In the genomic region with DNA sequence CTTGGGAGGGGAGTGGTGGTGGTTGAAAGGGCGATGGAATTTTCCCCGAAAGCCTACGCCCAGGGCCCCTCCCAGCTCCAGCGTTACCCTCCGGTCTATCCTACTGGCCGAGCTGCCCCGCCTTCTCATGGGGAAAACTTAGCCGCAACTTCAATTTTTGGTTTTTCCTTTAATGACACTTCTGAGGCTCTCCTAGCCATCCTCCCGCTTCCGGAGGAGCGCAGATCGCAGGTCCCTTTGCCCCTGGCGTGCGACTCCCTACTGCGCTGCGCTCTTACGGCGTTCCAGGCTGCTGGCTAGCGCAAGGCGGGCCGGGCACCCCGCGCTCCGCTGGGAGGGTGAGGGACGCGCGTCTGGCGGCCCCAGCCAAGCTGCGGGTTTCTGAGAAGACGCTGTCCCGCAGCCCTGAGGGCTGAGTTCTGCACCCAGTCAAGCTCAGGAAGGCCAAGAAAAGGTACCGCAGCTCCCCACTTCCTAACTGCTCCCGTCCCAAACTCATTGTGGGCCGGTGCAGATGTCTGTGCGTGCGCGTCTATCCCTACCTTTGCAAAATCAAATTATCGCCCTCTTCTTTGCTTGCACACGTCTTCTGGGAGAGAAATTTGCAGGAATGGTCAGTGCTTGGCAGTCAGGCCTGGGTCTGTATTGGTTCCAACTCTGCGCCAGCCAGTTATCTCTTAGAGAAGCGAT, we compare ENCODE assay signal across 8 cellular contexts. TPM values are rescaled to one million over a fixed set of nuclear protein-coding genes. Genes with fewer than 3 reads are reported as not detected.
DNase-seq lines count a peak whose midpoint lies in the region; ATAC-seq and TF ChIP-seq lines count a peak whose summit lies in the region.

No MANE protein-coding gene starts in this region.

- TF ChIP-seq CTCF in coronary artery (IDR thresholded peaks at IDR 0.05) (no peak), right lobe of liver (IDR thresholded peaks at IDR 0.05) (no peak)

- TF ChIP-seq POLR2A in right lobe of liver (IDR thresholded peaks at IDR 0.05): no peak

- DNase-seq in D341Med (ENCODE audit: low spot score) (peak; percentile 83), coronary artery (ENCODE audit: low spot score) (peak; percentile 78), right lobe of liver (peak; percentile 57 to 67 (median 63)), NCI-H1694 (lab: John Stamatoyannopoulos, UW) (no peak)
- DNase-seq in stimulated activated naive CD4-positive, alpha-beta T cell treated with Interleukin-2 at 50 U/mL for 16 hours (lab: John Stamatoyannopoulos, UW): peak; percentile 11

- 2% methylated on average over 21 of the region's 41 CpGs for WGBS in right lobe of liver (ENCODE audit: insufficient coverage, low coverage, low lambda C conversion rate, missing lambda C conversion rate)

- no peaks in the 10 kb centered on the region for H3K4me1 ChIP-seq in right lobe of liver

- H3K4me3 ChIP-seq in coronary artery (peak overlapping the region; percentile 76), right lobe of liver (peak overlapping the region; percentile 72 to 86 (median 79))

- intact Hi-C loops in right lobe of liver (cut with DNase I): no loop called here

- H3K27ac ChIP-seq in coronary artery (peak overlapping the region; percentile 81 to 85), right lobe of liver (peak overlapping the region; percentile 76 to 81 (median 77))

- ATAC-seq in GM19324 (IDR thresholded peaks at IDR 0.05; ENCODE audit: low FRiP score, unreplicated experiment): peak; percentile 45
- ATAC-seq in HG03159 (IDR thresholded peaks at IDR 0.05; ENCODE audit: unreplicated experiment): peak; percentile 48
- ATAC-seq in SK-N-SH treated with all-trans-retinoic acid at 6 μM for 48 hours: peak; percentile 91
- peak; percentile 76 to 86 (median 84) for ATAC-seq in right lobe of liver

- H3K27me3 ChIP-seq in right lobe of liver: no peaks in the 10 kb centered on the region

- no peaks in the 10 kb centered on the region for H3K36me3 ChIP-seq in right lobe of liver

- no peaks in the 10 kb centered on the region for H3K9me3 ChIP-seq in right lobe of liver

TF ChIP-seq in SK-N-SH treated with all-trans-retinoic acid at 6 μM for 48 hours, 23 proteins besides CTCF, POLR2A, EP300 and RAD21:
- TF ChIP-seq, protein P1, sequence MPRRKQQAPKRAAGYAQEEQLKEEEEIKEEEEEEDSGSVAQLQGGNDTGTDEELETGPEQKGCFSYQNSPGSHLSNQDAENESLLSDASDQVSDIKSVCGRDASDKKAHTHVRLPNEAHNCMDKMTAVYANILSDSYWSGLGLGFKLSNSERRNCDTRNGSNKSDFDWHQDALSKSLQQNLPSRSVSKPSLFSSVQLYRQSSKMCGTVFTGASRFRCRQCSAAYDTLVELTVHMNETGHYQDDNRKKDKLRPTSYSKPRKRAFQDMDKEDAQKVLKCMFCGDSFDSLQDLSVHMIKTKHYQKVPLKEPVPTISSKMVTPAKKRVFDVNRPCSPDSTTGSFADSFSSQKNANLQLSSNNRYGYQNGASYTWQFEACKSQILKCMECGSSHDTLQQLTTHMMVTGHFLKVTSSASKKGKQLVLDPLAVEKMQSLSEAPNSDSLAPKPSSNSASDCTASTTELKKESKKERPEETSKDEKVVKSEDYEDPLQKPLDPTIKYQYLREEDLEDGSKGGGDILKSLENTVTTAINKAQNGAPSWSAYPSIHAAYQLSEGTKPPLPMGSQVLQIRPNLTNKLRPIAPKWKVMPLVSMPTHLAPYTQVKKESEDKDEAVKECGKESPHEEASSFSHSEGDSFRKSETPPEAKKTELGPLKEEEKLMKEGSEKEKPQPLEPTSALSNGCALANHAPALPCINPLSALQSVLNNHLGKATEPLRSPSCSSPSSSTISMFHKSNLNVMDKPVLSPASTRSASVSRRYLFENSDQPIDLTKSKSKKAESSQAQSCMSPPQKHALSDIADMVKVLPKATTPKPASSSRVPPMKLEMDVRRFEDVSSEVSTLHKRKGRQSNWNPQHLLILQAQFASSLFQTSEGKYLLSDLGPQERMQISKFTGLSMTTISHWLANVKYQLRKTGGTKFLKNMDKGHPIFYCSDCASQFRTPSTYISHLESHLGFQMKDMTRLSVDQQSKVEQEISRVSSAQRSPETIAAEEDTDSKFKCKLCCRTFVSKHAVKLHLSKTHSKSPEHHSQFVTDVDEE (CRISPR knock-in tag; IDR thresholded peaks at IDR 0.05): no peak
- TF ChIP-seq, protein P2, sequence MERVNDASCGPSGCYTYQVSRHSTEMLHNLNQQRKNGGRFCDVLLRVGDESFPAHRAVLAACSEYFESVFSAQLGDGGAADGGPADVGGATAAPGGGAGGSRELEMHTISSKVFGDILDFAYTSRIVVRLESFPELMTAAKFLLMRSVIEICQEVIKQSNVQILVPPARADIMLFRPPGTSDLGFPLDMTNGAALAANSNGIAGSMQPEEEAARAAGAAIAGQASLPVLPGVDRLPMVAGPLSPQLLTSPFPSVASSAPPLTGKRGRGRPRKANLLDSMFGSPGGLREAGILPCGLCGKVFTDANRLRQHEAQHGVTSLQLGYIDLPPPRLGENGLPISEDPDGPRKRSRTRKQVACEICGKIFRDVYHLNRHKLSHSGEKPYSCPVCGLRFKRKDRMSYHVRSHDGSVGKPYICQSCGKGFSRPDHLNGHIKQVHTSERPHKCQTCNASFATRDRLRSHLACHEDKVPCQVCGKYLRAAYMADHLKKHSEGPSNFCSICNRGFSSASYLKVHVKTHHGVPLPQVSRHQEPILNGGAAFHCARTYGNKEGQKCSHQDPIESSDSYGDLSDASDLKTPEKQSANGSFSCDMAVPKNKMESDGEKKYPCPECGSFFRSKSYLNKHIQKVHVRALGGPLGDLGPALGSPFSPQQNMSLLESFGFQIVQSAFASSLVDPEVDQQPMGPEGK (CRISPR knock-in tag; IDR thresholded peaks at IDR 0.05; ENCODE audit: borderline replicate concordance): 0 out of 2 replicates have a peak, but pooled peaks have one; percentile 7

RNA-seq across cellular contexts. Expression of gene IL15, which starts 0.5 kb away (rescaled TPM):
- 1 to 10 TPM in 5 of 6 experiments, under 1 TPM in 1; 0.43 to 2.2 (median 1.4) TPM for total RNA-seq in right lobe of liver
